ENCODE assay signal across 11 cellular contexts in genomic region chr2:39470580-39470979, GRCh38.
DNase-seq lines count a peak whose midpoint lies in the region; ATAC-seq and TF ChIP-seq lines count a peak whose summit lies in the region.
"Had no signal": no experiment of that assay in that cellular context is flagged by ENCODE, and none has a peak within 500 bp of the region (broad histone marks: within the 10 kb centered on the region; RNA-seq: fewer than 3 reads in every experiment).

No MANE protein-coding gene starts in this region.

- H3K9ac ChIP-seq in KMS-11, result no peak overlapping the region

- DNase-seq in GM12864 (ENCODE audit: low read depth) (peak; percentile 45), SHP77 treated with DMSO at 0.1 percent for 48 hours (lab: John Stamatoyannopoulos, UW) (no peak), NCI-H187 (lab: John Stamatoyannopoulos, UW) (no peak), HK-2 (ENCODE audit: unreplicated experiment) (no peak)
- no peak for DNase-seq in effector memory CD4-positive, alpha-beta T cell
- DNase-seq: NCI-H1092, occipital lobe, uterus had no signal

- H2AFZ ChIP-seq in KMS-11 (ENCODE audit: low read depth), result no peak overlapping the region

- ATAC-seq in GM19395 (IDR thresholded peaks at IDR 0.05; ENCODE audit: unreplicated experiment), result peak; percentile 68
- peak; percentile 63 for ATAC-seq in HG02798 (IDR thresholded peaks at IDR 0.05; ENCODE audit: poor library complexity, unreplicated experiment)

- no peaks in the 10 kb centered on the region for H3K27me3 ChIP-seq in KMS-11 (ENCODE audit: insufficient read depth, low read depth)
- no peaks in the 10 kb centered on the region for H3K27me3 ChIP-seq in effector memory CD4-positive, alpha-beta T cell (replicated peaks; ENCODE audit: control insufficient read depth, insufficient read depth, low read length, poor library complexity, severe bottlenecking)
- H3K27me3 ChIP-seq: uterus had no signal

- no peaks in the 10 kb centered on the region for H3K9me3 ChIP-seq in effector memory CD4-positive, alpha-beta T cell (ENCODE audit: control insufficient read depth, low read length)
- H3K9me3 ChIP-seq: uterus had no signal

- no peak overlapping the region for H3K27ac ChIP-seq in KMS-11
- H3K27ac ChIP-seq in effector memory CD4-positive, alpha-beta T cell (ENCODE audit: insufficient read depth, low read length, poor library complexity, severe bottlenecking), result no peak overlapping the region

- H3K79me2 ChIP-seq in KMS-11 (ENCODE audit: insufficient read depth, low read depth), result no peaks in the 10 kb centered on the region

- peak overlapping the region; percentile 15; the same call in 1 of the 2 replicates for H3K4me2 ChIP-seq in KMS-11

- peaks cover 47% of the 10 kb centered on the region for H3K4me1 ChIP-seq in KMS-11 (ENCODE audit: low read depth, poor library complexity, severe bottlenecking)
- H3K4me1 ChIP-seq in effector memory CD4-positive, alpha-beta T cell (ENCODE audit: control insufficient read depth, insufficient read depth, low read length, poor library complexity, severe bottlenecking), result no peaks in the 10 kb centered on the region

- H3K4me3 ChIP-seq in GM12864 (ENCODE audit: low read depth, low read length) (no peak overlapping the region), KMS-11 (IDR thresholded peaks at IDR 0.05; ENCODE audit: insufficient read depth, low read depth, low read length) (no peak overlapping the region)
- H3K4me3 ChIP-seq in effector memory CD4-positive, alpha-beta T cell (ENCODE audit: insufficient read depth, low read depth, low read length, poor library complexity, severe bottlenecking), result no peak overlapping the region
- H3K4me3 ChIP-seq: uterus had no signal

- TF ChIP-seq CTCF in GM12864 (IDR thresholded peaks at IDR 0.05; ENCODE audit: low read depth, low read length, missing control alignments) (no peak), KMS-11 (conservative IDR thresholded peaks at IDR 0.05; ENCODE audit: low read depth, low read length) (no peak)

- H3K36me3 ChIP-seq in KMS-11 (ENCODE audit: insufficient read depth), result no peaks in the 10 kb centered on the region
- no peaks in the 10 kb centered on the region for H3K36me3 ChIP-seq in effector memory CD4-positive, alpha-beta T cell (ENCODE audit: control insufficient read depth, insufficient read depth, low read length)
- H3K36me3 ChIP-seq: uterus had no signal

- no peaks in the 10 kb centered on the region for H4K20me1 ChIP-seq in KMS-11 (ENCODE audit: insufficient read depth)
